ENCODE assay signal across 23 cellular contexts in genomic region chr12:99957866-99958466, GRCh38. TPM values are rescaled to one million over a fixed set of nuclear protein-coding genes. Genes with fewer than 3 reads are reported as not detected.
"Had no signal": no experiment of that assay in that cellular context is flagged by ENCODE, and none has a peak within 500 bp of the region (broad histone marks: within the 10 kb centered on the region; RNA-seq: fewer than 3 reads in every experiment).

No MANE protein-coding gene starts in this region.

- H3K27me3 ChIP-seq: body of pancreas, dorsolateral prefrontal cortex, hepatocyte, sigmoid colon, transverse colon had no signal

- H2AFZ ChIP-seq: hepatocyte had no signal

- H3K36me3 ChIP-seq: left ventricle myocardium inferior, sigmoid colon, transverse colon, WERI-Rb-1 had no signal

- DNase-seq: activated CD4-positive, alpha-beta T cell treated with anti-CD3 and anti-CD28 coated beads, Interleukin-2, amount 10 ng/mL, durations not matched to agents 7 days and 5 days; activated CD4-positive, CD25-positive, alpha-beta regulatory T cell treated with anti-CD3 and anti-CD28 coated beads, Interleukin-2, amount 50 U/mL, for 72 hours; activated CD8-positive, alpha-beta memory T cell treated with anti-CD3 and anti-CD28 coated beads, Interleukin-2, amount 10 ng/mL, durations not matched to agents 7 days and 5 days; activated CD8-positive, alpha-beta T cell treated with anti-CD3 and anti-CD28 coated beads for 36 hours; activated effector memory CD4-positive, alpha-beta T cell treated with anti-CD3 and anti-CD28 coated beads, Interleukin-2, amount 50 U/mL, for 16 hours; activated naive CD4-positive, alpha-beta T cell treated with anti-CD3 and anti-CD28 coated beads, Interleukin-2, amount 10 ng/mL, durations not matched to agents 7 days and 5 days; activated T-cell treated with anti-CD3 and anti-CD28 coated beads for 4 hours; body of pancreas; dorsolateral prefrontal cortex; effector memory CD8-positive, alpha-beta T cell; immature natural killer cell; left ventricle myocardium inferior; midbrain; natural killer cell; retina; sigmoid colon; stimulated activated CD4-positive, alpha-beta T cell treated with anti-CD3 and anti-CD28 coated beads, Interleukin-2, amount 100 ng/mL, for 48 hours; stimulated activated CD8-positive, alpha-beta memory T cell treated with anti-CD3 and anti-CD28 coated beads, Interleukin-4, amount 100 ng/mL, for 48 hours; stimulated activated naive B cell treated with anti-CD40 and anti-IgM and Interleukin-4, amounts not matched to agents 10 μg/mL and 1 μg/mL and 100 μg/mL, for 72 hours; transverse colon; WERI-Rb-1 had no signal

- H3K4me2 ChIP-seq: hepatocyte had no signal

- H3K9me3 ChIP-seq: body of pancreas, left ventricle myocardium inferior, sigmoid colon, transverse colon had no signal

- H3K4me3 ChIP-seq: body of pancreas, dorsolateral prefrontal cortex, hepatocyte, left ventricle myocardium inferior, sigmoid colon, transverse colon had no signal

- H3K79me2 ChIP-seq: hepatocyte had no signal

- H3K4me1 ChIP-seq: left ventricle myocardium inferior had no signal

- ATAC-seq: activated CD8-positive, alpha-beta memory T cell treated with anti-CD3 and anti-CD28 coated beads, Interleukin-2, amount 10 ng/mL, durations not matched to agents 7 days and 5 days; activated CD8-positive, alpha-beta T cell treated with anti-CD3 and anti-CD28 coated beads for 36 hours; body of pancreas; effector memory CD8-positive, alpha-beta T cell; esophagus mucosa; natural killer cell; stimulated activated naive B cell treated with anti-CD40 and anti-IgM and Interleukin-4, amounts not matched to agents 10 μg/mL and 1 μg/mL and 100 μg/mL, for 72 hours had no signal

- H3K27ac ChIP-seq: body of pancreas, hepatocyte, left ventricle myocardium inferior, sigmoid colon, transverse colon, WERI-Rb-1 had no signal

RNA-seq across cellular contexts. Expression of gene ANKS1B, which starts 26.8 kb away (rescaled TPM):
- total RNA-seq: natural killer cell had no signal
